1 cellular context compared by ENCODE assay signal in the genomic region with DNA sequence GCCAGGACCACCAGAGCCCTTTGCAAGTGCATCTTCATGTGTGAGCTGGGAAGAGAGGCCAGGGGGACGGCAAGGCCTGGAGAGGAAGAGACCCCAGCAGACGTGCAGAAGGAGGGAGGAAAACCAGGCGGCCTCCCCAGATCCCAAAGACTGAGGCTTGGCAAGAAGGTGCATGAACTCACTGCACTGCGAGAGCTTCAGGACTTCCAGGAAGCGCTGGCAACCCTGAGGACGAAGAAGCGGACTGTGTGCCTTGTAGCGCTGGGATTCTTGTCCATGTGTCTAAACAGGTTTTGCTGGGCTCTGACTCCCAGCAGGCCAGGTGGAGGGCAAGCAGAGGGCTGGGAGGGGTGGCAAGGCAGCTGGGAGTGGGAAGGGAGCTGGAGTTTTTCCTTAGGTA.
TF ChIP-seq lines count a peak whose summit lies in the region.

No MANE protein-coding gene starts in this region.

TF ChIP-seq in GM23338, 12 proteins besides CTCF, POLR2A, EP300 and RAD21 (continued from another document):
- TF ChIP-seq, protein P1, sequence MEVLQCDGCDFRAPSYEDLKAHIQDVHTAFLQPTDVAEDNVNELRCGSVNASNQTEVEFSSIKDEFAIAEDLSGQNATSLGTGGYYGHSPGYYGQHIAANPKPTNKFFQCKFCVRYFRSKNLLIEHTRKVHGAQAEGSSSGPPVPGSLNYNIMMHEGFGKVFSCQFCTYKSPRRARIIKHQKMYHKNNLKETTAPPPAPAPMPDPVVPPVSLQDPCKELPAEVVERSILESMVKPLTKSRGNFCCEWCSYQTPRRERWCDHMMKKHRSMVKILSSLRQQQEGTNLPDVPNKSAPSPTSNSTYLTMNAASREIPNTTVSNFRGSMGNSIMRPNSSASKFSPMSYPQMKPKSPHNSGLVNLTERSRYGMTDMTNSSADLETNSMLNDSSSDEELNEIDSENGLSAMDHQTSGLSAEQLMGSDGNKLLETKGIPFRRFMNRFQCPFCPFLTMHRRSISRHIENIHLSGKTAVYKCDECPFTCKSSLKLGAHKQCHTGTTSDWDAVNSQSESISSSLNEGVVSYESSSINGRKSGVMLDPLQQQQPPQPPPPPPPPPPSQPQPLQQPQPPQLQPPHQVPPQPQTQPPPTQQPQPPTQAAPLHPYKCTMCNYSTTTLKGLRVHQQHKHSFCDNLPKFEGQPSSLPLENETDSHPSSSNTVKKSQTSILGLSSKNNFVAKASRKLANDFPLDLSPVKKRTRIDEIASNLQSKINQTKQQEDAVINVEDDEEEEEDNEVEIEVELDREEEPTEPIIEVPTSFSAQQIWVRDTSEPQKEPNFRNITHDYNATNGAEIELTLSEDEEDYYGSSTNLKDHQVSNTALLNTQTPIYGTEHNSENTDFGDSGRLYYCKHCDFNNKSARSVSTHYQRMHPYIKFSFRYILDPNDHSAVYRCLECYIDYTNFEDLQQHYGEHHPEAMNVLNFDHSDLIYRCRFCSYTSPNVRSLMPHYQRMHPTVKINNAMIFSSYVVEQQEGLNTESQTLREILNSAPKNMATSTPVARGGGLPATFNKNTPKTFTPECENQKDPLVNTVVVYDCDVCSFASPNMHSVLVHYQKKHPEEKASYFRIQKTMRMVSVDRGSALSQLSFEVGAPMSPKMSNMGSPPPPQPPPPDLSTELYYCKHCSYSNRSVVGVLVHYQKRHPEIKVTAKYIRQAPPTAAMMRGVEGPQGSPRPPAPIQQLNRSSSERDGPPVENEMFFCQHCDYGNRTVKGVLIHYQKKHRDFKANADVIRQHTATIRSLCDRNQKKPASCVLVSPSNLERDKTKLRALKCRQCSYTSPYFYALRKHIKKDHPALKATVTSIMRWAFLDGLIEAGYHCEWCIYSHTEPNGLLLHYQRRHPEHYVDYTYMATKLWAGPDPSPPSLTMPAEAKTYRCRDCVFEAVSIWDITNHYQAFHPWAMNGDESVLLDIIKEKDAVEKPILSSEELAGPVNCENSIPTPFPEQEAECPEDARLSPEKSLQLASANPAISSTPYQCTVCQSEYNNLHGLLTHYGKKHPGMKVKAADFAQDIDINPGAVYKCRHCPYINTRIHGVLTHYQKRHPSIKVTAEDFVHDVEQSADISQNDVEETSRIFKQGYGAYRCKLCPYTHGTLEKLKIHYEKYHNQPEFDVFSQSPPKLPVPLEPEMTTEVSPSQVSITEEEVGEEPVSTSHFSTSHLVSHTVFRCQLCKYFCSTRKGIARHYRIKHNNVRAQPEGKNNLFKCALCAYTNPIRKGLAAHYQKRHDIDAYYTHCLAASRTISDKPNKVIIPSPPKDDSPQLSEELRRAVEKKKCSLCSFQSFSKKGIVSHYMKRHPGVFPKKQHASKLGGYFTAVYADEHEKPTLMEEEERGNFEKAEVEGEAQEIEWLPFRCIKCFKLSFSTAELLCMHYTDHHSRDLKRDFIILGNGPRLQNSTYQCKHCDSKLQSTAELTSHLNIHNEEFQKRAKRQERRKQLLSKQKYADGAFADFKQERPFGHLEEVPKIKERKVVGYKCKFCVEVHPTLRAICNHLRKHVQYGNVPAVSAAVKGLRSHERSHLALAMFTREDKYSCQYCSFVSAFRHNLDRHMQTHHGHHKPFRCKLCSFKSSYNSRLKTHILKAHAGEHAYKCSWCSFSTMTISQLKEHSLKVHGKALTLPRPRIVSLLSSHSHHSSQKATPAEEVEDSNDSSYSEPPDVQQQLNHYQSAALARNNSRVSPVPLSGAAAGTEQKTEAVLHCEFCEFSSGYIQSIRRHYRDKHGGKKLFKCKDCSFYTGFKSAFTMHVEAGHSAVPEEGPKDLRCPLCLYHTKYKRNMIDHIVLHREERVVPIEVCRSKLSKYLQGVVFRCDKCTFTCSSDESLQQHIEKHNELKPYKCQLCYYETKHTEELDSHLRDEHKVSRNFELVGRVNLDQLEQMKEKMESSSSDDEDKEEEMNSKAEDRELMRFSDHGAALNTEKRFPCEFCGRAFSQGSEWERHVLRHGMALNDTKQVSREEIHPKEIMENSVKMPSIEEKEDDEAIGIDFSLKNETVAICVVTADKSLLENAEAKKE (CRISPR knock-in tag; IDR thresholded peaks at IDR 0.05), result no peak
- TF ChIP-seq, protein P2, sequence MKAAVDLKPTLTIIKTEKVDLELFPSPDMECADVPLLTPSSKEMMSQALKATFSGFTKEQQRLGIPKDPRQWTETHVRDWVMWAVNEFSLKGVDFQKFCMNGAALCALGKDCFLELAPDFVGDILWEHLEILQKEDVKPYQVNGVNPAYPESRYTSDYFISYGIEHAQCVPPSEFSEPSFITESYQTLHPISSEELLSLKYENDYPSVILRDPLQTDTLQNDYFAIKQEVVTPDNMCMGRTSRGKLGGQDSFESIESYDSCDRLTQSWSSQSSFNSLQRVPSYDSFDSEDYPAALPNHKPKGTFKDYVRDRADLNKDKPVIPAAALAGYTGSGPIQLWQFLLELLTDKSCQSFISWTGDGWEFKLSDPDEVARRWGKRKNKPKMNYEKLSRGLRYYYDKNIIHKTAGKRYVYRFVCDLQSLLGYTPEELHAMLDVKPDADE (IDR thresholded peaks at IDR 0.05), result no peak
